1 cellular context compared by ENCODE assay signal in genomic region chr3:19467761-19468160, GRCh38.
TF ChIP-seq lines count a peak whose summit lies in the region.

No MANE protein-coding gene starts in this region.

TF ChIP-seq in WTC11, 78 proteins besides CTCF, POLR2A, EP300 and RAD21:
- TF ChIP-seq, protein P1, sequence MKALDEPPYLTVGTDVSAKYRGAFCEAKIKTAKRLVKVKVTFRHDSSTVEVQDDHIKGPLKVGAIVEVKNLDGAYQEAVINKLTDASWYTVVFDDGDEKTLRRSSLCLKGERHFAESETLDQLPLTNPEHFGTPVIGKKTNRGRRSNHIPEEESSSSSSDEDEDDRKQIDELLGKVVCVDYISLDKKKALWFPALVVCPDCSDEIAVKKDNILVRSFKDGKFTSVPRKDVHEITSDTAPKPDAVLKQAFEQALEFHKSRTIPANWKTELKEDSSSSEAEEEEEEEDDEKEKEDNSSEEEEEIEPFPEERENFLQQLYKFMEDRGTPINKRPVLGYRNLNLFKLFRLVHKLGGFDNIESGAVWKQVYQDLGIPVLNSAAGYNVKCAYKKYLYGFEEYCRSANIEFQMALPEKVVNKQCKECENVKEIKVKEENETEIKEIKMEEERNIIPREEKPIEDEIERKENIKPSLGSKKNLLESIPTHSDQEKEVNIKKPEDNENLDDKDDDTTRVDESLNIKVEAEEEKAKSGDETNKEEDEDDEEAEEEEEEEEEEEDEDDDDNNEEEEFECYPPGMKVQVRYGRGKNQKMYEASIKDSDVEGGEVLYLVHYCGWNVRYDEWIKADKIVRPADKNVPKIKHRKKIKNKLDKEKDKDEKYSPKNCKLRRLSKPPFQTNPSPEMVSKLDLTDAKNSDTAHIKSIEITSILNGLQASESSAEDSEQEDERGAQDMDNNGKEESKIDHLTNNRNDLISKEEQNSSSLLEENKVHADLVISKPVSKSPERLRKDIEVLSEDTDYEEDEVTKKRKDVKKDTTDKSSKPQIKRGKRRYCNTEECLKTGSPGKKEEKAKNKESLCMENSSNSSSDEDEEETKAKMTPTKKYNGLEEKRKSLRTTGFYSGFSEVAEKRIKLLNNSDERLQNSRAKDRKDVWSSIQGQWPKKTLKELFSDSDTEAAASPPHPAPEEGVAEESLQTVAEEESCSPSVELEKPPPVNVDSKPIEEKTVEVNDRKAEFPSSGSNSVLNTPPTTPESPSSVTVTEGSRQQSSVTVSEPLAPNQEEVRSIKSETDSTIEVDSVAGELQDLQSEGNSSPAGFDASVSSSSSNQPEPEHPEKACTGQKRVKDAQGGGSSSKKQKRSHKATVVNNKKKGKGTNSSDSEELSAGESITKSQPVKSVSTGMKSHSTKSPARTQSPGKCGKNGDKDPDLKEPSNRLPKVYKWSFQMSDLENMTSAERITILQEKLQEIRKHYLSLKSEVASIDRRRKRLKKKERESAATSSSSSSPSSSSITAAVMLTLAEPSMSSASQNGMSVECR (CRISPR knock-in tag; IDR thresholded peaks at IDR 0.05; ENCODE audit: borderline replicate concordance), result no peak
- TF ChIP-seq, protein P2, sequence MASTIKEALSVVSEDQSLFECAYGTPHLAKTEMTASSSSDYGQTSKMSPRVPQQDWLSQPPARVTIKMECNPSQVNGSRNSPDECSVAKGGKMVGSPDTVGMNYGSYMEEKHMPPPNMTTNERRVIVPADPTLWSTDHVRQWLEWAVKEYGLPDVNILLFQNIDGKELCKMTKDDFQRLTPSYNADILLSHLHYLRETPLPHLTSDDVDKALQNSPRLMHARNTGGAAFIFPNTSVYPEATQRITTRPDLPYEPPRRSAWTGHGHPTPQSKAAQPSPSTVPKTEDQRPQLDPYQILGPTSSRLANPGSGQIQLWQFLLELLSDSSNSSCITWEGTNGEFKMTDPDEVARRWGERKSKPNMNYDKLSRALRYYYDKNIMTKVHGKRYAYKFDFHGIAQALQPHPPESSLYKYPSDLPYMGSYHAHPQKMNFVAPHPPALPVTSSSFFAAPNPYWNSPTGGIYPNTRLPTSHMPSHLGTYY (CRISPR knock-in tag; IDR thresholded peaks at IDR 0.05), result no peak
- TF ChIP-seq E2F4 (CRISPR knock-in tag; IDR thresholded peaks at IDR 0.05; ENCODE audit: borderline replicate concordance, low read depth) (no peak), OVOL2 (CRISPR knock-in tag; IDR thresholded peaks at IDR 0.05; ENCODE audit: borderline replicate concordance) (no peak), FOXK1 (CRISPR knock-in tag; IDR thresholded peaks at IDR 0.05) (no peak), JAZF1 (CRISPR knock-in tag; IDR thresholded peaks at IDR 0.05) (no peak), ATF1 (CRISPR knock-in tag; IDR thresholded peaks at IDR 0.05) (no peak), ZNF121 (CRISPR knock-in tag; IDR thresholded peaks at IDR 0.05) (no peak), RORB (CRISPR knock-in tag; IDR thresholded peaks at IDR 0.05) (no peak), GRHL2 (CRISPR knock-in tag; IDR thresholded peaks at IDR 0.05; ENCODE audit: insufficient replicate concordance, severe bottlenecking) (no peak), NR1H2 (CRISPR knock-in tag; IDR thresholded peaks at IDR 0.05) (no peak), RELA (CRISPR knock-in tag; IDR thresholded peaks at IDR 0.05; ENCODE audit: borderline replicate concordance) (no peak), EMX1 (CRISPR knock-in tag; IDR thresholded peaks at IDR 0.05) (no peak), ZNF232 (CRISPR knock-in tag; IDR thresholded peaks at IDR 0.05) (no peak), KAT7 (CRISPR knock-in tag; IDR thresholded peaks at IDR 0.05; ENCODE audit: borderline replicate concordance) (no peak)
